Comparison of ENCODE assay signal across 1 cellular context in the genomic region with DNA sequence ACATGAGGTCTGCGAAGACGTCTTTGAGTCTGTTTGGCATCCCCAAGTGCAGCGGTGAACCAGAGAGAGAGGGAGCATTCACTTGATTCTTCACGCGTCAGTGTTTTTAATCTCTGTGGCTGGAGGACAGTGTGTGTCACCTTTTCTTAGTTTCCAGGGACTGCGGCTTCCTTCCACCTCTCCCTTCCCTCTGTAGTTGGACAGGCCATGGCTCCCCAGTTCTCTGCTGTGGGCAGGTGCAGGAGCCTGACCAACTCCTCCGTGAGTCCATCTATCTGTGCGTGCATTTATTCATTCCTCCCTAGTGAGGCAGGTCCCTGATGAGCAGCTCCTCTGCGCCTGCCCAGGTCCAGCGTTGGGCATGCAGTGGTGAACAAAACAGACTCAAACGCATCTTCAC.
TF ChIP-seq lines count a peak whose summit lies in the region.

No MANE protein-coding gene starts in this region.

TF ChIP-seq in WTC11, 78 proteins besides CTCF, POLR2A, EP300 and RAD21 (continued from another document):
- TF ChIP-seq, protein P1, sequence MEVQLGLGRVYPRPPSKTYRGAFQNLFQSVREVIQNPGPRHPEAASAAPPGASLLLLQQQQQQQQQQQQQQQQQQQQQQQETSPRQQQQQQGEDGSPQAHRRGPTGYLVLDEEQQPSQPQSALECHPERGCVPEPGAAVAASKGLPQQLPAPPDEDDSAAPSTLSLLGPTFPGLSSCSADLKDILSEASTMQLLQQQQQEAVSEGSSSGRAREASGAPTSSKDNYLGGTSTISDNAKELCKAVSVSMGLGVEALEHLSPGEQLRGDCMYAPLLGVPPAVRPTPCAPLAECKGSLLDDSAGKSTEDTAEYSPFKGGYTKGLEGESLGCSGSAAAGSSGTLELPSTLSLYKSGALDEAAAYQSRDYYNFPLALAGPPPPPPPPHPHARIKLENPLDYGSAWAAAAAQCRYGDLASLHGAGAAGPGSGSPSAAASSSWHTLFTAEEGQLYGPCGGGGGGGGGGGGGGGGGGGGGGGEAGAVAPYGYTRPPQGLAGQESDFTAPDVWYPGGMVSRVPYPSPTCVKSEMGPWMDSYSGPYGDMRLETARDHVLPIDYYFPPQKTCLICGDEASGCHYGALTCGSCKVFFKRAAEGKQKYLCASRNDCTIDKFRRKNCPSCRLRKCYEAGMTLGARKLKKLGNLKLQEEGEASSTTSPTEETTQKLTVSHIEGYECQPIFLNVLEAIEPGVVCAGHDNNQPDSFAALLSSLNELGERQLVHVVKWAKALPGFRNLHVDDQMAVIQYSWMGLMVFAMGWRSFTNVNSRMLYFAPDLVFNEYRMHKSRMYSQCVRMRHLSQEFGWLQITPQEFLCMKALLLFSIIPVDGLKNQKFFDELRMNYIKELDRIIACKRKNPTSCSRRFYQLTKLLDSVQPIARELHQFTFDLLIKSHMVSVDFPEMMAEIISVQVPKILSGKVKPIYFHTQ (CRISPR knock-in tag; IDR thresholded peaks at IDR 0.05): no peak
- TF ChIP-seq ETV6 (CRISPR knock-in tag; IDR thresholded peaks at IDR 0.05): no peak
- TF ChIP-seq IRF2 (CRISPR knock-in tag; IDR thresholded peaks at IDR 0.05; ENCODE audit: borderline replicate concordance, low read depth): no peak
- TF ChIP-seq, protein P2, sequence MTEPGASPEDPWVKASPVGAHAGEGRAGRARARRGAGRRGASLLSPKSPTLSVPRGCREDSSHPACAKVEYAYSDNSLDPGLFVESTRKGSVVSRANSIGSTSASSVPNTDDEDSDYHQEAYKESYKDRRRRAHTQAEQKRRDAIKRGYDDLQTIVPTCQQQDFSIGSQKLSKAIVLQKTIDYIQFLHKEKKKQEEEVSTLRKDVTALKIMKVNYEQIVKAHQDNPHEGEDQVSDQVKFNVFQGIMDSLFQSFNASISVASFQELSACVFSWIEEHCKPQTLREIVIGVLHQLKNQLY (CRISPR knock-in tag; IDR thresholded peaks at IDR 0.05): no peak
